In genomic region chr19:34859823-34860736, GRCh38 we compare ENCODE assay signal across 8 cellular contexts.
A peak's percentile ranks its signal among the peaks of the same experiment; 100 is the strongest.
DNase-seq lines count a peak whose midpoint lies in the region; ATAC-seq and TF ChIP-seq lines count a peak whose summit lies in the region.
"Not testable (repeated sequence)": the region's sequence is repeated elsewhere in the genome, so short reads cannot be mapped to it uniquely, and the experiment has no call there.

No MANE protein-coding gene starts in this region.

- not testable (repeated sequence) for H4K20me1 ChIP-seq in hepatocyte (ENCODE audit: insufficient read depth, poor library complexity, severe bottlenecking)

- peak overlapping the region; percentile 67 to 77 for H3K4me3 Mint-ChIP-seq in CD14-positive monocyte
- H3K4me3 Mint-ChIP-seq in activated T-cell treated with anti-CD3 and anti-CD28 coated beads, Interleukin-2, amount 50 U/mL, for 72 hours = peak overlapping the region; percentile 93
- peak overlapping the region; percentile 98 for H3K4me3 Mint-ChIP-seq in natural killer cell
- peak overlapping the region; percentile 94 for H3K4me3 Mint-ChIP-seq in stimulated activated effector memory CD8-positive, alpha-beta T cell treated with anti-CD3 and anti-CD28 coated beads, Interleukin-12 subunit alpha, Interleukin-12 subunit beta, amount 100 ng/mL, for 72 hours

- not testable (repeated sequence) for TF ChIP-seq CTCF in CD14-positive monocyte (IDR thresholded peaks at IDR 0.05); RWPE2 (IDR thresholded peaks at IDR 0.05; ENCODE audit: poor library complexity, severe bottlenecking); choroid plexus epithelial cell (conservative IDR thresholded peaks at IDR 0.05; ENCODE audit: low read depth, low read length); hepatocyte (IDR thresholded peaks at IDR 0.05; ENCODE audit: poor library complexity); natural killer cell (IDR thresholded peaks at IDR 0.05)

- peak overlapping the region; percentile 77 for H3K4me2 ChIP-seq in hepatocyte

- H3K4me1 ChIP-seq in HUES64 (ENCODE audit: insufficient read depth, low read length); RWPE2 (ENCODE audit: insufficient read depth, poor library complexity, severe bottlenecking); hepatocyte (ENCODE audit: insufficient read depth): not testable (repeated sequence)

- H3K27ac ChIP-seq in HUES64 (ENCODE audit: low read depth, low read length); RWPE2 (ENCODE audit: poor library complexity, severe bottlenecking): not testable (repeated sequence)
- peak overlapping the region; percentile 56 for H3K27ac ChIP-seq in hepatocyte

- not testable (repeated sequence) for H3K9me2 ChIP-seq in hepatocyte (replicated peaks; ENCODE audit: insufficient read depth)

- not testable (repeated sequence) for H3K27me3 ChIP-seq in HUES64 (ENCODE audit: insufficient read depth, low read length); RWPE2 (ENCODE audit: insufficient read depth, poor library complexity, severe bottlenecking); hepatocyte

- ATAC-seq in RWPE2 (ENCODE audit: low read depth) = not testable (repeated sequence)
- ATAC-seq in activated T-cell treated with anti-CD3 and anti-CD28 coated beads, Interleukin-2, amount 50 U/mL, for 72 hours (replicated peaks in 1 of 2) = peak; percentile 56 to 58
- ATAC-seq in natural killer cell = peak in 2 of 3 donors; percentile 35 to 42
- peak; percentile 55 for ATAC-seq in stimulated activated effector memory CD8-positive, alpha-beta T cell treated with anti-CD3 and anti-CD28 coated beads, Interleukin-12 subunit alpha, Interleukin-12 subunit beta, amount 100 ng/mL, for 72 hours

- peak overlapping the region in 1 of 7 donors; percentile 4 for H3K27ac Mint-ChIP-seq in CD14-positive monocyte
- peak overlapping the region; percentile 85 for H3K27ac Mint-ChIP-seq in activated T-cell treated with anti-CD3 and anti-CD28 coated beads, Interleukin-2, amount 50 U/mL, for 72 hours
- H3K27ac Mint-ChIP-seq in natural killer cell = peak overlapping the region; percentile 89 to 96
- H3K27ac Mint-ChIP-seq in stimulated activated effector memory CD8-positive, alpha-beta T cell treated with anti-CD3 and anti-CD28 coated beads, Interleukin-12 subunit alpha, Interleukin-12 subunit beta, amount 100 ng/mL, for 72 hours = peak overlapping the region; percentile 94

- not testable (repeated sequence) for H3K79me2 ChIP-seq in hepatocyte

- peak overlapping the region; percentile 76 for H2AFZ ChIP-seq in hepatocyte

- H3K4me1 Mint-ChIP-seq in CD14-positive monocyte = not testable (repeated sequence)
- peaks cover 34% of the 10 kb centered on the region for H3K4me1 Mint-ChIP-seq in activated T-cell treated with anti-CD3 and anti-CD28 coated beads, Interleukin-2, amount 50 U/mL, for 72 hours (ENCODE audit: low read depth)
- H3K4me1 Mint-ChIP-seq in natural killer cell = peaks cover 38 to 44% of the 10 kb centered on the region in 2 donors
- H3K4me1 Mint-ChIP-seq in stimulated activated effector memory CD8-positive, alpha-beta T cell treated with anti-CD3 and anti-CD28 coated beads, Interleukin-12 subunit alpha, Interleukin-12 subunit beta, amount 100 ng/mL, for 72 hours = peaks cover 31% of the 10 kb centered on the region

- H3K36me3 ChIP-seq in HUES64 (ENCODE audit: insufficient read depth, low read length); RWPE2 (ENCODE audit: low read depth); hepatocyte (replicated peaks; ENCODE audit: insufficient read depth, low read depth): not testable (repeated sequence)

- not testable (repeated sequence) for H3K36me3 Mint-ChIP-seq in CD14-positive monocyte; activated T-cell treated with anti-CD3 and anti-CD28 coated beads, Interleukin-2, amount 50 U/mL, for 72 hours (ENCODE audit: insufficient read depth in 2 of 2); natural killer cell; stimulated activated effector memory CD8-positive, alpha-beta T cell treated with anti-CD3 and anti-CD28 coated beads, Interleukin-12 subunit alpha, Interleukin-12 subunit beta, amount 100 ng/mL, for 72 hours

- H3K9me3 ChIP-seq in HUES64 (ENCODE audit: insufficient read depth, low read depth, low read length); RWPE2 (ENCODE audit: severe bottlenecking); hepatocyte (ENCODE audit: low read depth): not testable (repeated sequence)

- peak overlapping the region; percentile 73 for H3K9ac ChIP-seq in HUES64 (ENCODE audit: low read depth, low read length)

- H3K4me3 ChIP-seq in HUES64 (ENCODE audit: low read length) (peak overlapping the region; percentile 60), RWPE2 (ENCODE audit: severe bottlenecking) (peak overlapping the region; percentile 23), choroid plexus epithelial cell (ENCODE audit: low read depth, low read length) (peak overlapping the region; percentile 38), hepatocyte (peak overlapping the region; percentile 20)

- peaks cover 5 to 16% (median 10%) of the 10 kb centered on the region in 3 donors for H3K27me3 Mint-ChIP-seq in CD14-positive monocyte (ENCODE audit: low read depth in 3 of 3)
- not testable (repeated sequence) for H3K27me3 Mint-ChIP-seq in activated T-cell treated with anti-CD3 and anti-CD28 coated beads, Interleukin-2, amount 50 U/mL, for 72 hours (ENCODE audit: low read depth); natural killer cell (ENCODE audit: low read depth in 2 of 2)

- DNase-seq in CD14-positive monocyte (ENCODE audit: low spot score); RWPE2 (ENCODE audit: low spot score); choroid plexus epithelial cell (ENCODE audit: low read depth); hepatocyte (ENCODE audit: low spot score): not testable (repeated sequence)
- DNase-seq in activated T-cell treated with anti-CD3 and anti-CD28 coated beads, Interleukin-2, amount 50 U/mL, for 72 hours = peak; percentile 11 to 13
- peak; percentile 19 for DNase-seq in natural killer cell
- DNase-seq in stimulated activated effector memory CD8-positive, alpha-beta T cell treated with anti-CD3 and anti-CD28 coated beads, Interleukin-12 subunit alpha, Interleukin-12 subunit beta, amount 100 ng/mL, for 72 hours (ENCODE audit: low spot score in 2 of 2) = peak in 1 of 2 donors; percentile 69

- intact Hi-C loops in CD14-positive monocyte (cut with micrococcal nuclease); natural killer cell (cut with micrococcal nuclease): not testable (repeated sequence)

- H3K9me3 Mint-ChIP-seq in CD14-positive monocyte = peaks cover 0 to 30% (median 17%) of the 10 kb centered on the region in 7 donors
- H3K9me3 Mint-ChIP-seq in activated T-cell treated with anti-CD3 and anti-CD28 coated beads, Interleukin-2, amount 50 U/mL, for 72 hours; natural killer cell; stimulated activated effector memory CD8-positive, alpha-beta T cell treated with anti-CD3 and anti-CD28 coated beads, Interleukin-12 subunit alpha, Interleukin-12 subunit beta, amount 100 ng/mL, for 72 hours: not testable (repeated sequence)

- WGBS in HUES64 = 5% methylated on average over 30 of the region's 34 CpGs
- WGBS in hepatocyte (ENCODE audit: low lambda C conversion rate, missing lambda C conversion rate) = 9% methylated on average over 30 of the region's 34 CpGs
